8 cellular contexts compared by ENCODE assay signal in the genomic region with DNA sequence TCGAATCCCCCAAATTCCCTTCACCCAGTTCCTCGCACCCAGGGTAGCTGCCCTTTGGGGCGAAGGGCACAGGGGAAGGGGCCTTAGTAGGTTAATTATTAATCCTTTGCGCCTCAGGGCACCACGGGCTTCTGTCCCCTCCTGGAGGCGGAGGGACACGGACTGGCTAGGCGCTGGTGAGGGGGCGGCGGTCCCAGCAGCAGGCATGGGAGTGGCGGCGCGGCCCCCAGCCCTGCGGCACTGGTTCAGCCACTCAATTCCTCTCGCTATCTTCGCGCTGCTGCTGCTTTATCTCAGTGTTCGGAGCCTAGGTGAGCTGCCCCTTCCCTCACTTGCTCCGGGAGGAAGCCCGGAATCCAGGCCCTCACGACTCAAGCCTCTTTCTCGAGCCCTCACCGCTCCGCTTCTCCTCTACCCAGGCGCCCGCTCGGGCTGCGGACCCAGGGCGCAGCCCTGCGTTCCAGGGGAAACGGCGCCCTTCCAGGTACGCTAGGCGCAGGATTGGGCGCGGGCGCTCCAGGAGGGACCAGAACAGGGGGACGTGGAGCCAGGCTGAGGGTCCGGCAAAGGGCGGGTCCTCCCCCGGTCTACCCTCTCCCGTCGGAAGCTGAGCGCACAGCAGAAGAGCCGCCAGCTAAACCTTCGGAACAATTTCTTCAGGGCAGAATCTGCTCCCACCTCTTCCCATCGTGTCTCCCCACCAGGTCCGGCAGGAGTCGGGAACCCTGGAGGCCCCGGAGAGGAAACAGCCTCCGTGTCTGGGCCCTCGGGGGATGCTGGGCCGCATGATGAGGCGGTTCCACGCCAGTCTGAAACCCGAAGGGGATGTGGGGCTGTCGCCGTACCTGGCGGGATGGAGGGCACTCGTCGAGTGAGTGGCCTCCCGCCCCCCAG. TPM values are rescaled to one million over a fixed set of nuclear protein-coding genes. Genes with fewer than 3 reads are reported as not detected.
A peak's percentile ranks its signal among the peaks of the same experiment; 100 is the strongest.
DNase-seq lines count a peak whose midpoint lies in the region; ATAC-seq and TF ChIP-seq lines count a peak whose summit lies in the region.

A gene (plus strand): TSS at position 158 of the 894 bp plus-strand sequence. CDS start 48 bp downstream, at position 206.

- H3K9me3 ChIP-seq in CD4-positive, alpha-beta T cell (ENCODE audit: control insufficient read depth, low read length) = no peaks in the 10 kb centered on the region
- H3K9me3 ChIP-seq in left lung (no peaks in the 10 kb centered on the region), tibial nerve (no peaks in the 10 kb centered on the region)

- H3K4me3 ChIP-seq in HFF-Myc (replicated peaks; ENCODE audit: low read depth, low read length) = peak within 1 kb of the TSS; percentile 63
- H3K4me3 ChIP-seq in astrocyte of the cerebellum (ENCODE audit: low read depth, low read length) = peak within 1 kb of the TSS; percentile 58
- peak within 1 kb of the TSS; percentile 73 to 80 for H3K4me3 ChIP-seq in left lung
- H3K4me3 ChIP-seq in tibial nerve = peak within 1 kb of the TSS; percentile 65 to 92 (median 76)

- H3K4me3 Mint-ChIP-seq in CD4-positive, alpha-beta T cell = peak within 1 kb of the TSS; percentile 83

- H3K27ac Mint-ChIP-seq in CD4-positive, alpha-beta T cell = peak within 1 kb of the TSS; percentile 51

- POLR2A ChIA-PET in CD4-positive, alpha-beta T cell (lab: Charles Lee) = interaction anchor here (0.7 to 2.5 kb wide), 16 partner anchors 10 to 198 kb away, joined by 3 to 27 read pairs (median 5); a partner anchor contains a TSS

- no peaks in the 10 kb centered on the region for H3K36me3 ChIP-seq in left lung
- H3K36me3 ChIP-seq in tibial nerve = no peaks in the 10 kb centered on the region

- peaks cover 24% of the 10 kb centered on the region for H3K4me1 Mint-ChIP-seq in CD4-positive, alpha-beta T cell (ENCODE audit: low read depth)

- in situ Hi-C loops in astrocyte of the cerebellum (cut with HindIII; ENCODE audit: low sequenced_read_pairs) = loop anchor here (5.0 kb wide), 2 partner anchors 48 to 62 kb away; no protein-coding TSS in a partner anchor

- no peak for TF ChIP-seq CTCF in CD4-positive, alpha-beta T cell (IDR thresholded peaks at IDR 0.05)
- TF ChIP-seq CTCF in HFF-Myc (IDR thresholded peaks at IDR 0.05; ENCODE audit: low read depth, low read length, missing control alignments) = no peak
- TF ChIP-seq CTCF in astrocyte of the cerebellum (IDR thresholded peaks at IDR 0.05; ENCODE audit: low read depth, low read length, missing control alignments) = no peak
- TF ChIP-seq CTCF in left lung (IDR thresholded peaks at IDR 0.05) = no peak
- no peak for TF ChIP-seq CTCF in tibial nerve (IDR thresholded peaks at IDR 0.05)

- H3K4me1 ChIP-seq in left lung = peaks cover 23 to 42% of the 10 kb centered on the region in 2 donors
- peaks cover 0 to 48% (median 27%) of the 10 kb centered on the region in 4 donors for H3K4me1 ChIP-seq in tibial nerve

- CTCF ChIA-PET in CD4-positive, alpha-beta T cell (lab: Charles Lee) = interaction anchor here (0.6 to 3.5 kb wide), 33 partner anchors 9 to 157 kb away, joined by 3 to 30 read pairs (median 4); a partner anchor contains a TSS

- no peaks in the 10 kb centered on the region for H3K9me3 Mint-ChIP-seq in CD4-positive, alpha-beta T cell

- DNase-seq in CD4-positive, alpha-beta T cell = no peak
- DNase-seq in HFF-Myc (ENCODE audit: extremely low read depth, low read depth) = no peak
- no peak for DNase-seq in astrocyte of the cerebellum (ENCODE audit: low read depth)
- no peak for DNase-seq in left lung
- no peak for DNase-seq in tibial nerve (ENCODE audit: low spot score in 2 of 2)

- no peaks in the 10 kb centered on the region for H3K36me3 Mint-ChIP-seq in CD4-positive, alpha-beta T cell (ENCODE audit: low read depth)

- H3K27ac ChIP-seq in CD4-positive, alpha-beta T cell (ENCODE audit: low read depth, low read length) = peak within 1 kb of the TSS; percentile 74
- H3K27ac ChIP-seq in left lung (peak within 1 kb of the TSS; percentile 94 to 95), tibial nerve (peak within 1 kb of the TSS; percentile 87 to 95 (median 92))

- 38 to 45% methylated on average over 50 to 58 of the region's 62 CpGs for WGBS in tibial nerve, 2 donors

- peaks cover 53% of the 10 kb centered on the region for H3K27me3 Mint-ChIP-seq in CD4-positive, alpha-beta T cell

- intact Hi-C loops in CD4-positive, alpha-beta T cell (cut with DNase I, micrococcal nuclease) = loop anchor here (2.0 to 5.0 kb wide), 3 partner anchors 57 to 113 kb away; a partner anchor contains a TSS
- intact Hi-C loops in left lung (cut with DNase I) = no loop called here

- ATAC-seq in CD4-positive, alpha-beta T cell (ENCODE audit: poor library complexity) = no peak
- peak; percentile 4 for ATAC-seq in left lung
- ATAC-seq in HG03521 (IDR thresholded peaks at IDR 0.05; ENCODE audit: unreplicated experiment) = no peak
- no peak for ATAC-seq in HG03520 (IDR thresholded peaks at IDR 0.05; ENCODE audit: unreplicated experiment)
- no peak for ATAC-seq in HG03469 (IDR thresholded peaks at IDR 0.05; ENCODE audit: unreplicated experiment)

- no peak for TF ChIP-seq POLR2A in tibial nerve (IDR thresholded peaks at IDR 0.05)

- no peak for TF ChIP-seq EP300 in tibial nerve (IDR thresholded peaks at IDR 0.05)

- peaks cover 38% of the 10 kb centered on the region for H3K27me3 ChIP-seq in CD4-positive, alpha-beta T cell (ENCODE audit: control insufficient read depth, insufficient read depth, low read length)
- H3K27me3 ChIP-seq in left lung (peaks cover 21 to 66% of the 10 kb centered on the region in 2 donors), tibial nerve (peaks cover 0 to 22% of the 10 kb centered on the region in 2 donors)

RNA-seq across cellular contexts. Expression of the gene that starts here (rescaled TPM):
- total RNA-seq in CD4-positive, alpha-beta T cell = not detected
- not detected for total RNA-seq in left lung
- not detected for total RNA-seq in tibial nerve

Comparison
In these comparisons a context has a peak if more than half of its experiments do, and no peak if none do; other contexts are left out.
1. Peak in ATAC-seq, H3K4me3 ChIP-seq and H3K27ac ChIP-seq in left lung; RNA of the gene not detected or under 1 TPM.
2. intact Hi-C loops: an anchor here in CD4-positive, alpha-beta T cell (2.0 to 5.0 kb wide); none called in left lung.